Comparison of ENCODE assay signal across 1 cellular context in the genomic region with DNA sequence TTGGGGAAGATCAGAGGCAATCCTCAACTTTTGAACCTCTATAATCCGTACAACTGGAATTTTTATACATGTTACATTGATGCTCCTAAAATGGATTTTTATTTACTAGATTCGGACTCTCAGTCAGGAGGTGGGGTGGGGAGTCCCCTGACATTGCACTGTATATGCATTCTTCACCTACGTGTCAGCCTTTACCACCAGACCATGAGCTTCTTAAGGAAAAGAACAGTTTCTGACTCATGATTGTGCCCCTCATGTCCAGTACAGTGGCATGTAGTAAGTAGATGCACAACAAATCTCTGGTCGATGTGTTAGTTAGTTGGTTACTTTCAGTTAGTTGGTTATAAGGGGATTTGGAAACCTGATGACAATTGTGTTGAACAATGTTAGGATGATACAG.
TF ChIP-seq lines count a peak whose summit lies in the region.

No MANE protein-coding gene starts in this region.

TF ChIP-seq in HepG2, 621 proteins besides CTCF, POLR2A, EP300 and RAD21 (continued from another document):
- TF ChIP-seq, protein P1, sequence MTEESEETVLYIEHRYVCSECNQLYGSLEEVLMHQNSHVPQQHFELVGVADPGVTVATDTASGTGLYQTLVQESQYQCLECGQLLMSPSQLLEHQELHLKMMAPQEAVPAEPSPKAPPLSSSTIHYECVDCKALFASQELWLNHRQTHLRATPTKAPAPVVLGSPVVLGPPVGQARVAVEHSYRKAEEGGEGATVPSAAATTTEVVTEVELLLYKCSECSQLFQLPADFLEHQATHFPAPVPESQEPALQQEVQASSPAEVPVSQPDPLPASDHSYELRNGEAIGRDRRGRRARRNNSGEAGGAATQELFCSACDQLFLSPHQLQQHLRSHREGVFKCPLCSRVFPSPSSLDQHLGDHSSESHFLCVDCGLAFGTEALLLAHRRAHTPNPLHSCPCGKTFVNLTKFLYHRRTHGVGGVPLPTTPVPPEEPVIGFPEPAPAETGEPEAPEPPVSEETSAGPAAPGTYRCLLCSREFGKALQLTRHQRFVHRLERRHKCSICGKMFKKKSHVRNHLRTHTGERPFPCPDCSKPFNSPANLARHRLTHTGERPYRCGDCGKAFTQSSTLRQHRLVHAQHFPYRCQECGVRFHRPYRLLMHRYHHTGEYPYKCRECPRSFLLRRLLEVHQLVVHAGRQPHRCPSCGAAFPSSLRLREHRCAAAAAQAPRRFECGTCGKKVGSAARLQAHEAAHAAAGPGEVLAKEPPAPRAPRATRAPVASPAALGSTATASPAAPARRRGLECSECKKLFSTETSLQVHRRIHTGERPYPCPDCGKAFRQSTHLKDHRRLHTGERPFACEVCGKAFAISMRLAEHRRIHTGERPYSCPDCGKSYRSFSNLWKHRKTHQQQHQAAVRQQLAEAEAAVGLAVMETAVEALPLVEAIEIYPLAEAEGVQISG (CRISPR knock-in tag; IDR thresholded peaks at IDR 0.05) = no peak
- TF ChIP-seq ZNF776 (CRISPR knock-in tag; IDR thresholded peaks at IDR 0.05) (no peak), ZNF660 (CRISPR knock-in tag; IDR thresholded peaks at IDR 0.05; ENCODE audit: borderline replicate concordance, low read depth) (no peak), ZFP62 (CRISPR knock-in tag; IDR thresholded peaks at IDR 0.05) (no peak), KLF13 (CRISPR knock-in tag; IDR thresholded peaks at IDR 0.05) (no peak), HHEX (CRISPR knock-in tag; IDR thresholded peaks at IDR 0.05) (no peak), NCOR1 (IDR thresholded peaks at IDR 0.05; ENCODE audit: borderline replicate concordance, low read length) (no peak)
- TF ChIP-seq, protein P2, sequence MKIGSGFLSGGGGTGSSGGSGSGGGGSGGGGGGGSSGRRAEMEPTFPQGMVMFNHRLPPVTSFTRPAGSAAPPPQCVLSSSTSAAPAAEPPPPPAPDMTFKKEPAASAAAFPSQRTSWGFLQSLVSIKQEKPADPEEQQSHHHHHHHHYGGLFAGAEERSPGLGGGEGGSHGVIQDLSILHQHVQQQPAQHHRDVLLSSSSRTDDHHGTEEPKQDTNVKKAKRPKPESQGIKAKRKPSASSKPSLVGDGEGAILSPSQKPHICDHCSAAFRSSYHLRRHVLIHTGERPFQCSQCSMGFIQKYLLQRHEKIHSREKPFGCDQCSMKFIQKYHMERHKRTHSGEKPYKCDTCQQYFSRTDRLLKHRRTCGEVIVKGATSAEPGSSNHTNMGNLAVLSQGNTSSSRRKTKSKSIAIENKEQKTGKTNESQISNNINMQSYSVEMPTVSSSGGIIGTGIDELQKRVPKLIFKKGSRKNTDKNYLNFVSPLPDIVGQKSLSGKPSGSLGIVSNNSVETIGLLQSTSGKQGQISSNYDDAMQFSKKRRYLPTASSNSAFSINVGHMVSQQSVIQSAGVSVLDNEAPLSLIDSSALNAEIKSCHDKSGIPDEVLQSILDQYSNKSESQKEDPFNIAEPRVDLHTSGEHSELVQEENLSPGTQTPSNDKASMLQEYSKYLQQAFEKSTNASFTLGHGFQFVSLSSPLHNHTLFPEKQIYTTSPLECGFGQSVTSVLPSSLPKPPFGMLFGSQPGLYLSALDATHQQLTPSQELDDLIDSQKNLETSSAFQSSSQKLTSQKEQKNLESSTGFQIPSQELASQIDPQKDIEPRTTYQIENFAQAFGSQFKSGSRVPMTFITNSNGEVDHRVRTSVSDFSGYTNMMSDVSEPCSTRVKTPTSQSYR (CRISPR knock-in tag; IDR thresholded peaks at IDR 0.05; ENCODE audit: borderline replicate concordance) = no peak
- TF ChIP-seq, protein P3, sequence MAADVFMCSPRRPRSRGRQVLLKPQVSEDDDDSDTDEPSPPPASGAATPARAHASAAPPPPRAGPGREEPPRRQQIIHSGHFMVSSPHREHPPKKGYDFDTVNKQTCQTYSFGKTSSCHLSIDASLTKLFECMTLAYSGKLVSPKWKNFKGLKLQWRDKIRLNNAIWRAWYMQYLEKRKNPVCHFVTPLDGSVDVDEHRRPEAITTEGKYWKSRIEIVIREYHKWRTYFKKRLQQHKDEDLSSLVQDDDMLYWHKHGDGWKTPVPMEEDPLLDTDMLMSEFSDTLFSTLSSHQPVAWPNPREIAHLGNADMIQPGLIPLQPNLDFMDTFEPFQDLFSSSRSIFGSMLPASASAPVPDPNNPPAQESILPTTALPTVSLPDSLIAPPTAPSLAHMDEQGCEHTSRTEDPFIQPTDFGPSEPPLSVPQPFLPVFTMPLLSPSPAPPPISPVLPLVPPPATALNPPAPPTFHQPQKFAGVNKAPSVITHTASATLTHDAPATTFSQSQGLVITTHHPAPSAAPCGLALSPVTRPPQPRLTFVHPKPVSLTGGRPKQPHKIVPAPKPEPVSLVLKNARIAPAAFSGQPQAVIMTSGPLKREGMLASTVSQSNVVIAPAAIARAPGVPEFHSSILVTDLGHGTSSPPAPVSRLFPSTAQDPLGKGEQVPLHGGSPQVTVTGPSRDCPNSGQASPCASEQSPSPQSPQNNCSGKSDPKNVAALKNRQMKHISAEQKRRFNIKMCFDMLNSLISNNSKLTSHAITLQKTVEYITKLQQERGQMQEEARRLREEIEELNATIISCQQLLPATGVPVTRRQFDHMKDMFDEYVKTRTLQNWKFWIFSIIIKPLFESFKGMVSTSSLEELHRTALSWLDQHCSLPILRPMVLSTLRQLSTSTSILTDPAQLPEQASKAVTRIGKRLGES (CRISPR knock-in tag; IDR thresholded peaks at IDR 0.05; ENCODE audit: borderline replicate concordance) = no peak
- TF ChIP-seq, protein P4, sequence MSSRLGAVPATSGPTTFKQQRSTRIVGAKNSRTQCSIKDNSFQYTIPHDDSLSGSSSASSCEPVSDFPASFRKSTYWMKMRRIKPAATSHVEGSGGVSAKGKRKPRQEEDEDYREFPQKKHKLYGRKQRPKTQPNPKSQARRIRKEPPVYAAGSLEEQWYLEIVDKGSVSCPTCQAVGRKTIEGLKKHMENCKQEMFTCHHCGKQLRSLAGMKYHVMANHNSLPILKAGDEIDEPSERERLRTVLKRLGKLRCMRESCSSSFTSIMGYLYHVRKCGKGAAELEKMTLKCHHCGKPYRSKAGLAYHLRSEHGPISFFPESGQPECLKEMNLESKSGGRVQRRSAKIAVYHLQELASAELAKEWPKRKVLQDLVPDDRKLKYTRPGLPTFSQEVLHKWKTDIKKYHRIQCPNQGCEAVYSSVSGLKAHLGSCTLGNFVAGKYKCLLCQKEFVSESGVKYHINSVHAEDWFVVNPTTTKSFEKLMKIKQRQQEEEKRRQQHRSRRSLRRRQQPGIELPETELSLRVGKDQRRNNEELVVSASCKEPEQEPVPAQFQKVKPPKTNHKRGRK (CRISPR knock-in tag; IDR thresholded peaks at IDR 0.05) = no peak
